In the genomic region with DNA sequence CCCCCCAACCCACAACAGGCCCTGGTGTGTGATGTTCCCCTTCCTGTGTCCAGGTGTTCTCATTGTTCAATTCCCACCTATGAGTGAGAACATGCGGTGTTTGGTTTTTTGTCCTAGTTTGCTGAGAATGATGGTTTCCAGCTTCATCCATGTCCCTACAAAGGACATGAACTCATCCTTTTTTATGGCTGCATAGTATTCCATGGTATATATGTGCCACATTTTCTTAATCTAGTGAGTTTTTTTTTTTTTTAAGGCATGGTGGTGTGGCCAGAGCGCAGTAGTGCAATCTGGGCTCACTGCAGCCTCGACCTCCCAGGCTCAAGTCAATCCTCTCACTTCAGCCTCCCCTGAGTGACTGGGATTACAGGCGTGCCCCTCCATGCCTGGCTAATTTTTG, we compare ENCODE assay signal across 1 cellular context. TPM values are rescaled to one million over a fixed set of nuclear protein-coding genes. Genes with fewer than 3 reads are reported as not detected.
"Had no signal": no experiment of that assay in that cellular context is flagged by ENCODE, and none has a peak within 500 bp of the region (broad histone marks: within the 10 kb centered on the region; RNA-seq: fewer than 3 reads in every experiment).

No MANE protein-coding gene starts in this region.

RNA-seq across cellular contexts. Expression of a gene that starts 24.6 kb away (rescaled TPM):
- total RNA-seq: NCI-H460 had no signal
